ENCODE assay signal across 8 cellular contexts in genomic region chr12:51819851-51820720, GRCh38. TPM values are rescaled to one million over a fixed set of nuclear protein-coding genes. Genes with fewer than 3 reads are reported as not detected.
DNase-seq lines count a peak whose midpoint lies in the region; ATAC-seq and TF ChIP-seq lines count a peak whose summit lies in the region.

No MANE protein-coding gene starts in this region.

- peak overlapping the region; percentile 77 to 80 for H3K4me3 Mint-ChIP-seq in CD14-positive monocyte
- H3K4me3 Mint-ChIP-seq in activated CD8-positive, alpha-beta T cell treated with anti-CD3 and anti-CD28 coated beads, Interleukin-2, amount 10 ng/mL, durations not matched to agents 7 days and 5 days, result peak overlapping the region; percentile 69
- peak overlapping the region; percentile 64 for H3K4me3 Mint-ChIP-seq in stimulated activated effector memory CD8-positive, alpha-beta T cell treated with anti-CD3 and anti-CD28 coated beads, Interleukin-12 subunit alpha, Interleukin-12 subunit beta, amount 100 ng/mL, for 72 hours

- H3K79me2 ChIP-seq in KMS-11 (ENCODE audit: insufficient read depth, low read depth), result no peaks in the 10 kb centered on the region

- H3K4me1 ChIP-seq in KMS-11 (ENCODE audit: low read depth, poor library complexity, severe bottlenecking), result no peaks in the 10 kb centered on the region
- H3K4me1 ChIP-seq in right cardiac atrium (ENCODE audit: control insufficient read depth, insufficient read depth, low read length), result no peaks in the 10 kb centered on the region

- CTCF ChIA-PET in activated CD8-positive, alpha-beta T cell treated with anti-CD3 and anti-CD28 coated beads, Interleukin-2, amount 10 ng/mL, durations not matched to agents 7 days and 5 days (lab: Charles Lee), result interaction anchor here (0.7 to 2.9 kb wide), 21 partner anchors 9 to 425 kb away, joined by 3 to 11 read pairs (median 4); partner anchors contain the start of gene SLC4A8

- peaks cover 39% of the 10 kb centered on the region for H3K4me1 Mint-ChIP-seq in CD14-positive monocyte
- H3K4me1 Mint-ChIP-seq in activated CD8-positive, alpha-beta T cell treated with anti-CD3 and anti-CD28 coated beads, Interleukin-2, amount 10 ng/mL, durations not matched to agents 7 days and 5 days (ENCODE audit: low read depth), result peaks cover 12% of the 10 kb centered on the region
- peaks cover 25% of the 10 kb centered on the region for H3K4me1 Mint-ChIP-seq in stimulated activated effector memory CD8-positive, alpha-beta T cell treated with anti-CD3 and anti-CD28 coated beads, Interleukin-12 subunit alpha, Interleukin-12 subunit beta, amount 100 ng/mL, for 72 hours

- DNase-seq in CD14-positive monocyte (ENCODE audit: low spot score) (no peak), right cardiac atrium (peak; percentile 49 to 80 (median 79)), HT-29 (ENCODE audit: low spot score) (no peak)
- DNase-seq in activated CD8-positive, alpha-beta T cell treated with anti-CD3 and anti-CD28 coated beads, Interleukin-2, amount 10 ng/mL, durations not matched to agents 7 days and 5 days, result no peak
- no peak for DNase-seq in stimulated activated effector memory CD8-positive, alpha-beta T cell treated with anti-CD3 and anti-CD28 coated beads, Interleukin-12 subunit alpha, Interleukin-12 subunit beta, amount 100 ng/mL, for 72 hours (ENCODE audit: low spot score in 2 of 2)

- POLR2A ChIA-PET in activated CD8-positive, alpha-beta T cell treated with anti-CD3 and anti-CD28 coated beads, Interleukin-2, amount 10 ng/mL, durations not matched to agents 7 days and 5 days (lab: Charles Lee), result interaction anchor here (0.7 to 1.3 kb wide), 4 partner anchors 12 to 1056 kb away, joined by 3 to 7 read pairs (median 4); no protein-coding TSS in a partner anchor

- H3K27me3 Mint-ChIP-seq in CD14-positive monocyte (ENCODE audit: low read depth in 3 of 3), result peaks cover 10 to 29% (median 29%) of the 10 kb centered on the region in 3 donors
- peaks cover 10% of the 10 kb centered on the region for H3K27me3 Mint-ChIP-seq in activated CD8-positive, alpha-beta T cell treated with anti-CD3 and anti-CD28 coated beads, Interleukin-2, amount 10 ng/mL, durations not matched to agents 7 days and 5 days (ENCODE audit: low read depth)

- no peaks in the 10 kb centered on the region for H4K20me1 ChIP-seq in KMS-11 (ENCODE audit: insufficient read depth)

- TF ChIP-seq CTCF in CD14-positive monocyte (IDR thresholded peaks at IDR 0.05), result no peak
- no peak; the same call in 1 of the 2 replicates for TF ChIP-seq CTCF in KMS-11 (conservative IDR thresholded peaks at IDR 0.05; ENCODE audit: low read depth, low read length)

- H3K9me3 ChIP-seq in right cardiac atrium (ENCODE audit: control insufficient read depth, low read length), result no peaks in the 10 kb centered on the region

- peak overlapping the region; percentile 75 for H2AFZ ChIP-seq in KMS-11 (ENCODE audit: low read depth)

- 30% methylated on average over 49 of the region's 49 CpGs for WGBS in right cardiac atrium

- no peak overlapping the region for H3K27ac ChIP-seq in KMS-11
- no peak overlapping the region for H3K27ac ChIP-seq in right cardiac atrium (ENCODE audit: low read length)

- H3K9me3 Mint-ChIP-seq in CD14-positive monocyte, result peaks cover 0 to 2% (median 0%) of the 10 kb centered on the region in 7 donors
- H3K9me3 Mint-ChIP-seq in activated CD8-positive, alpha-beta T cell treated with anti-CD3 and anti-CD28 coated beads, Interleukin-2, amount 10 ng/mL, durations not matched to agents 7 days and 5 days (ENCODE audit: insufficient read depth), result no peaks in the 10 kb centered on the region
- no peaks in the 10 kb centered on the region for H3K9me3 Mint-ChIP-seq in stimulated activated effector memory CD8-positive, alpha-beta T cell treated with anti-CD3 and anti-CD28 coated beads, Interleukin-12 subunit alpha, Interleukin-12 subunit beta, amount 100 ng/mL, for 72 hours

- peaks cover 4 to 12% of the 10 kb centered on the region in 2 donors for H3K36me3 Mint-ChIP-seq in CD14-positive monocyte
- H3K36me3 Mint-ChIP-seq in activated CD8-positive, alpha-beta T cell treated with anti-CD3 and anti-CD28 coated beads, Interleukin-2, amount 10 ng/mL, durations not matched to agents 7 days and 5 days (ENCODE audit: low read depth), result no peaks in the 10 kb centered on the region
- no peaks in the 10 kb centered on the region for H3K36me3 Mint-ChIP-seq in stimulated activated effector memory CD8-positive, alpha-beta T cell treated with anti-CD3 and anti-CD28 coated beads, Interleukin-12 subunit alpha, Interleukin-12 subunit beta, amount 100 ng/mL, for 72 hours

- H3K27ac Mint-ChIP-seq in CD14-positive monocyte, result no peak overlapping the region
- peak overlapping the region; percentile 66 for H3K27ac Mint-ChIP-seq in activated CD8-positive, alpha-beta T cell treated with anti-CD3 and anti-CD28 coated beads, Interleukin-2, amount 10 ng/mL, durations not matched to agents 7 days and 5 days
- no peak overlapping the region for H3K27ac Mint-ChIP-seq in stimulated activated effector memory CD8-positive, alpha-beta T cell treated with anti-CD3 and anti-CD28 coated beads, Interleukin-12 subunit alpha, Interleukin-12 subunit beta, amount 100 ng/mL, for 72 hours

- H3K9ac ChIP-seq in KMS-11, result peak overlapping the region; percentile 12; the same call in 1 of the 2 replicates

- H3K27me3 ChIP-seq in KMS-11 (ENCODE audit: insufficient read depth, low read depth) (peaks cover 8% of the 10 kb centered on the region; the same call in 1 of the 2 replicates), right cardiac atrium (ENCODE audit: control insufficient read depth, insufficient read depth) (no peaks in the 10 kb centered on the region)

- peak overlapping the region; percentile 42 for H3K4me2 ChIP-seq in KMS-11

- H3K36me3 ChIP-seq in KMS-11 (ENCODE audit: insufficient read depth), result no peaks in the 10 kb centered on the region

- intact Hi-C loops in CD14-positive monocyte (cut with micrococcal nuclease) (loop anchor here in 1 of 2 donors (5.0 to 10.0 kb wide), 2 partner anchors 52 to 395 kb away; partner anchors contain the start of gene SLC4A8), right cardiac atrium (cut with DNase I) (loop anchor here in 2 of 4 donors (5.0 to 10.0 kb wide), 4 partner anchors 52 to 395 kb away; partner anchors contain the start of gene SLC4A8 (in 1 of the 2))

- ATAC-seq in activated CD8-positive, alpha-beta T cell treated with anti-CD3 and anti-CD28 coated beads, Interleukin-2, amount 10 ng/mL, durations not matched to agents 7 days and 5 days, result peak; percentile 69
- ATAC-seq in right cardiac atrium (peak; percentile 24 to 26), HG02610 (IDR thresholded peaks at IDR 0.05; ENCODE audit: unreplicated experiment) (no peak), GM19328 (IDR thresholded peaks at IDR 0.05; ENCODE audit: unreplicated experiment) (no peak)
- peak; percentile 73 for ATAC-seq in stimulated activated effector memory CD8-positive, alpha-beta T cell treated with anti-CD3 and anti-CD28 coated beads, Interleukin-12 subunit alpha, Interleukin-12 subunit beta, amount 100 ng/mL, for 72 hours

- H3K4me3 ChIP-seq in KMS-11 (IDR thresholded peaks at IDR 0.05; ENCODE audit: insufficient read depth, low read depth, low read length), result no peak overlapping the region
- peak overlapping the region; percentile 22 for H3K4me3 ChIP-seq in right cardiac atrium (ENCODE audit: low read length)

RNA-seq across cellular contexts. Expression of gene FIGNL2, which starts 28.4 kb away (rescaled TPM):
- under 1 TPM in 1 of 2 donors, not detected in 1; 0.06 TPM for polyA plus RNA-seq in CD14-positive monocyte
- under 1 TPM; 0.32 to 0.37 TPM for total RNA-seq in activated CD8-positive, alpha-beta T cell treated with anti-CD3 and anti-CD28 coated beads, Interleukin-2, amount 10 ng/mL, durations not matched to agents 7 days and 5 days
- total RNA-seq in right cardiac atrium, result under 1 TPM; 0.25 to 0.39 (median 0.28) TPM
- polyA plus RNA-seq in right cardiac atrium, result 0.18 TPM
- total RNA-seq in HT-29 (2014; rRNA removed; shearing (Covaris generic)), result not detected in 2 replicates

Comparison
In these comparisons a context has a peak if more than half of its experiments do, and no peak if none do; other contexts are left out.
1. DNase-seq: peak in right cardiac atrium (3 of 3); none in CD14-positive monocyte (single experiment), activated CD8-positive, alpha-beta T cell treated with anti-CD3 and anti-CD28 coated beads, Interleukin-2, amount 10 ng/mL, durations not matched to agents 7 days and 5 days (single experiment), stimulated activated effector memory CD8-positive, alpha-beta T cell treated with anti-CD3 and anti-CD28 coated beads, Interleukin-12 subunit alpha, Interleukin-12 subunit beta, amount 100 ng/mL, for 72 hours (0 of 2) and HT-29 (single experiment).
2. ATAC-seq: peak in activated CD8-positive, alpha-beta T cell treated with anti-CD3 and anti-CD28 coated beads, Interleukin-2, amount 10 ng/mL, durations not matched to agents 7 days and 5 days (single experiment), right cardiac atrium (2 of 2) and stimulated activated effector memory CD8-positive, alpha-beta T cell treated with anti-CD3 and anti-CD28 coated beads, Interleukin-12 subunit alpha, Interleukin-12 subunit beta, amount 100 ng/mL, for 72 hours (single experiment); none in HG02610 (single experiment) and GM19328 (single experiment).
3. Peak in every context shown above with its lines, with median percentiles within 50 percentile points of each other: H3K4me3 Mint-ChIP-seq.